Comparison of ENCODE assay signal across 1 cellular context in the genomic region with DNA sequence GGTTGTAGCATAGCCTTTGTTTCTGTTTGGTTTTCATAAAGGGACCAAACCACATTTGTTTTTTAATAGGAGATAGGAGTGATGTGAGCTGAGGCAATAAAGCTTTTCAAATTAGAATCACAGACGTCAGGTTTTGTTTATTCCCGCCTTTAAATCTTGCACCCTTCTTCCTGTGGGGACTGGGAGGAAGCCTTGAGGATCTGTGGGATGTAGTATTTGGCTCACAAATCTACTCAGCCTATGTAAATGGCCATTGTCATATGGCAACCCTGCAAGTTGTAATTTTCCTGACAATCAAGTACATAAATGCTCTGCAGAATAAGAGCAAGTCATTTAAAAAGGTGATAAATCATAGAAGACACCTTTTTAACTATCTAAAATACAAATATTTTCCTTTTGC.
TF ChIP-seq lines count a peak whose summit lies in the region.

No MANE protein-coding gene starts in this region.

TF ChIP-seq in GM23338, 12 proteins besides CTCF, POLR2A, EP300 and RAD21 (continued from another document):
- TF ChIP-seq, protein P1, sequence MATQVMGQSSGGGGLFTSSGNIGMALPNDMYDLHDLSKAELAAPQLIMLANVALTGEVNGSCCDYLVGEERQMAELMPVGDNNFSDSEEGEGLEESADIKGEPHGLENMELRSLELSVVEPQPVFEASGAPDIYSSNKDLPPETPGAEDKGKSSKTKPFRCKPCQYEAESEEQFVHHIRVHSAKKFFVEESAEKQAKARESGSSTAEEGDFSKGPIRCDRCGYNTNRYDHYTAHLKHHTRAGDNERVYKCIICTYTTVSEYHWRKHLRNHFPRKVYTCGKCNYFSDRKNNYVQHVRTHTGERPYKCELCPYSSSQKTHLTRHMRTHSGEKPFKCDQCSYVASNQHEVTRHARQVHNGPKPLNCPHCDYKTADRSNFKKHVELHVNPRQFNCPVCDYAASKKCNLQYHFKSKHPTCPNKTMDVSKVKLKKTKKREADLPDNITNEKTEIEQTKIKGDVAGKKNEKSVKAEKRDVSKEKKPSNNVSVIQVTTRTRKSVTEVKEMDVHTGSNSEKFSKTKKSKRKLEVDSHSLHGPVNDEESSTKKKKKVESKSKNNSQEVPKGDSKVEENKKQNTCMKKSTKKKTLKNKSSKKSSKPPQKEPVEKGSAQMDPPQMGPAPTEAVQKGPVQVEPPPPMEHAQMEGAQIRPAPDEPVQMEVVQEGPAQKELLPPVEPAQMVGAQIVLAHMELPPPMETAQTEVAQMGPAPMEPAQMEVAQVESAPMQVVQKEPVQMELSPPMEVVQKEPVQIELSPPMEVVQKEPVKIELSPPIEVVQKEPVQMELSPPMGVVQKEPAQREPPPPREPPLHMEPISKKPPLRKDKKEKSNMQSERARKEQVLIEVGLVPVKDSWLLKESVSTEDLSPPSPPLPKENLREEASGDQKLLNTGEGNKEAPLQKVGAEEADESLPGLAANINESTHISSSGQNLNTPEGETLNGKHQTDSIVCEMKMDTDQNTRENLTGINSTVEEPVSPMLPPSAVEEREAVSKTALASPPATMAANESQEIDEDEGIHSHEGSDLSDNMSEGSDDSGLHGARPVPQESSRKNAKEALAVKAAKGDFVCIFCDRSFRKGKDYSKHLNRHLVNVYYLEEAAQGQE (IDR thresholded peaks at IDR 0.05; ENCODE audit: unreplicated experiment): no peak
- no peak for TF ChIP-seq NANOG (IDR thresholded peaks at IDR 0.05; ENCODE audit: borderline replicate concordance)
